In genomic region chr14:66758031-66758613, GRCh38 we compare ENCODE assay signal across 26 cellular contexts.
DNase-seq lines count a peak whose midpoint lies in the region; ATAC-seq, FAIRE-seq and TF ChIP-seq lines count a peak whose summit lies in the region.
"Had no signal": no experiment of that assay in that cellular context is flagged by ENCODE, and none has a peak within 500 bp of the region (broad histone marks: within the 10 kb centered on the region; RNA-seq: fewer than 3 reads in every experiment).

No MANE protein-coding gene starts in this region.

- peaks cover 15% of the 10 kb centered on the region for H3K4me1 ChIP-seq in HepG2 (ENCODE audit: insufficient read depth, low read length)
- H3K4me1 ChIP-seq: Peyer's patch, SJCRH30 had no signal

- no peak overlapping the region for H2AFZ ChIP-seq in HepG2 (ENCODE audit: low read length)

- H3K27ac ChIP-seq in brain microvascular endothelial cell (no peak overlapping the region), HepG2 (ENCODE audit: extremely low read length, insufficient read depth, low read length) (peak overlapping the region; percentile 31)
- H3K27ac ChIP-seq: cardiac muscle cell, epithelial cell of prostate, neutrophil, Peyer's patch, SJCRH30, thoracic aorta had no signal

- H3K27me3 Mint-ChIP-seq in Calu3 (ENCODE audit: unreplicated experiment): no peaks in the 10 kb centered on the region
- no peaks in the 10 kb centered on the region for H3K27me3 Mint-ChIP-seq in MCF 10A (ENCODE audit: insufficient read depth, unreplicated experiment)
- H3K27me3 Mint-ChIP-seq: activated naive CD4-positive, alpha-beta T cell treated with anti-CD3 and anti-CD28 coated beads, Interleukin-2, amount 10 ng/mL, durations not matched to agents 7 days and 5 days had no signal

- no peak for TF ChIP-seq EP300 in HepG2 (IDR thresholded peaks at IDR 0.05; ENCODE audit: low read depth in 2 of 2, low read length in 2 of 2)
- TF ChIP-seq EP300 in HepG2 (CRISPR knock-in tag; IDR thresholded peaks at IDR 0.05; ENCODE audit: borderline replicate concordance): no peak

- no peak overlapping the region for H3K4me3 ChIP-seq in brain microvascular endothelial cell (ENCODE audit: low read depth, low read length)
- H3K4me3 ChIP-seq in HepG2 (replicated peaks in 1 of 3; ENCODE audit: insufficient read depth in 1 of 3, low read depth in 2 of 3, low read length in 3 of 3): no peak overlapping the region
- H3K4me3 ChIP-seq: cardiac muscle cell, lung, Peyer's patch, SJCRH30, thoracic aorta had no signal

- FAIRE-seq in HepG2 (lab: Jason Lieb, UNC): no peak
- FAIRE-seq: keratinocyte had no signal

- POLR2A ChIA-PET in HepG2 (lab: Yijun Ruan, JAX) (no interaction called here), MCF 10A (lab: Yijun Ruan, JAX) (no interaction called here)

- H3K36me3 ChIP-seq in brain microvascular endothelial cell (replicated peaks) (no peaks in the 10 kb centered on the region), HepG2 (replicated peaks in 1 of 2; ENCODE audit: control insufficient read depth in 1 of 2, insufficient read depth in 2 of 2, low read length in 2 of 2) (no peaks in the 10 kb centered on the region)
- H3K36me3 ChIP-seq: cardiac muscle cell, neutrophil, Peyer's patch, SJCRH30, thoracic aorta had no signal

- no peak overlapping the region for H3K9ac ChIP-seq in HepG2 (ENCODE audit: insufficient read depth, low read depth, low read length)

- no peaks in the 10 kb centered on the region for H3K9me3 Mint-ChIP-seq in Calu3 (ENCODE audit: low read depth, unreplicated experiment)
- no peaks in the 10 kb centered on the region for H3K9me3 Mint-ChIP-seq in MCF 10A (ENCODE audit: unreplicated experiment)
- H3K9me3 Mint-ChIP-seq: activated naive CD4-positive, alpha-beta T cell treated with anti-CD3 and anti-CD28 coated beads, Interleukin-2, amount 10 ng/mL, durations not matched to agents 7 days and 5 days; activated T-cell treated with anti-CD3 and anti-CD28 coated beads, Interleukin-2, amount 50 U/mL, for 72 hours had no signal

- intact Hi-C loops in Calu3 (cut with micrococcal nuclease; ENCODE audit: unreplicated experiment): no loop called here
- intact Hi-C loops in HepG2 (cut with micrococcal nuclease; ENCODE audit: unreplicated experiment): no loop called here
- intact Hi-C loops in MCF 10A (cut with micrococcal nuclease): no loop called here

- TF ChIP-seq CTCF in Calu3 (IDR thresholded peaks at IDR 0.05; ENCODE audit: unreplicated experiment) (no peak), LNCAP (IDR thresholded peaks at IDR 0.05) (peak; percentile 17; the same call in 1 of the 2 replicates), brain microvascular endothelial cell (IDR thresholded peaks at IDR 0.05; ENCODE audit: low read depth, low read length, missing control alignments) (peak; percentile 10), HepG2 (CRISPR knock-in tag; IDR thresholded peaks at IDR 0.05) (no peak), GM13976 (IDR thresholded peaks at IDR 0.05; ENCODE audit: borderline replicate concordance, control extremely low read depth, extremely low read depth, insufficient read depth, missing control alignments) (no peak), MCF 10A (IDR thresholded peaks at IDR 0.05; ENCODE audit: unreplicated experiment) (no peak)

- H3K4me1 Mint-ChIP-seq in Calu3 (ENCODE audit: low read depth, unreplicated experiment): peaks cover 15% of the 10 kb centered on the region
- H3K4me1 Mint-ChIP-seq in MCF 10A (ENCODE audit: insufficient read depth, unreplicated experiment): no peaks in the 10 kb centered on the region
- H3K4me1 Mint-ChIP-seq: activated naive CD4-positive, alpha-beta T cell treated with anti-CD3 and anti-CD28 coated beads, Interleukin-2, amount 10 ng/mL, durations not matched to agents 7 days and 5 days had no signal

- peak overlapping the region; percentile 64 for H3K4me3 Mint-ChIP-seq in Calu3 (ENCODE audit: low read depth, unreplicated experiment)
- H3K4me3 Mint-ChIP-seq in MCF 10A (ENCODE audit: unreplicated experiment): no peak overlapping the region
- H3K4me3 Mint-ChIP-seq: activated naive CD4-positive, alpha-beta T cell treated with anti-CD3 and anti-CD28 coated beads, Interleukin-2, amount 10 ng/mL, durations not matched to agents 7 days and 5 days; activated T-cell treated with anti-CD3 and anti-CD28 coated beads, Interleukin-2, amount 50 U/mL, for 72 hours had no signal

- CTCF ChIA-PET in Calu3 (lab: Charles Lee): interaction anchor here (1.6 to 1.7 kb wide), 2 partner anchors 12 to 134 kb away, joined by 5 to 6 read pairs; no protein-coding TSS in a partner anchor
- CTCF ChIA-PET in HepG2 (lab: Yijun Ruan, JAX; ENCODE audit: low intra/inter-chr PET ratio, low total read pairs): no interaction called here
- CTCF ChIA-PET in MCF 10A (lab: Yijun Ruan, JAX): interaction anchor here (0.7 kb wide), 1 partner anchor 462 kb away, joined by 3 read pairs; no protein-coding TSS in a partner anchor

- peak overlapping the region; percentile 31; the same call in 1 of the 2 replicates for H3K4me2 ChIP-seq in HepG2 (ENCODE audit: low read depth, low read length)

- no peak for TF ChIP-seq POLR2A in HepG2 (IDR thresholded peaks at IDR 0.05; ENCODE audit: insufficient read depth in 1 of 2, low read depth in 2 of 2, low read length in 2 of 2)

- BruUV-seq in Calu3 (replicated peaks; lab: Mats Ljungman, UMichigan) (no TSS peak), HepG2 (replicated peaks; lab: Mats Ljungman, UMichigan) (no TSS peak), MCF 10A (replicated peaks; lab: Mats Ljungman, UMichigan) (no TSS peak)

- peak; percentile 90 for ATAC-seq in HepG2
- ATAC-seq: activated T-cell treated with anti-CD3 and anti-CD28 coated beads, Interleukin-2, amount 50 U/mL, for 72 hours had no signal

- H3K36me3 Mint-ChIP-seq in Calu3 (ENCODE audit: insufficient read depth, unreplicated experiment) (peaks cover 7% of the 10 kb centered on the region), MCF 10A (ENCODE audit: insufficient read depth, unreplicated experiment) (no peaks in the 10 kb centered on the region)
- H3K36me3 Mint-ChIP-seq: activated naive CD4-positive, alpha-beta T cell treated with anti-CD3 and anti-CD28 coated beads, Interleukin-2, amount 10 ng/mL, durations not matched to agents 7 days and 5 days had no signal

- no peaks in the 10 kb centered on the region for H3K27me3 ChIP-seq in brain microvascular endothelial cell (replicated peaks)
- no peaks in the 10 kb centered on the region for H3K27me3 ChIP-seq in HepG2 (ENCODE audit: control insufficient read depth in 1 of 2, insufficient read depth in 2 of 2, low read length in 2 of 2)
- H3K27me3 ChIP-seq: cardiac muscle cell, neutrophil, Peyer's patch, SJCRH30 had no signal

- 71% methylated on average over 6 of the region's 6 CpGs for WGBS in HepG2 (ENCODE audit: low lambda C conversion rate)

- in situ Hi-C loops in brain microvascular endothelial cell (cut with HindIII; ENCODE audit: low pct_ligation_motif_present, low sequenced_read_pairs): no loop called here
- in situ Hi-C loops in HepG2 (cut with HindIII; ENCODE audit: extremely low pct_ligation_motif_present, low pct_unique_long_range_greater_than_20kb): no loop called here
- in situ Hi-C loops in GM13976 (cut with MboI; ENCODE audit: low sequenced_read_pairs, unreplicated experiment): no loop called here

- TF ChIP-seq RAD21 in HepG2 (CRISPR knock-in tag; IDR thresholded peaks at IDR 0.05): no peak

- no peaks in the 10 kb centered on the region for H4K20me1 ChIP-seq in HepG2 (ENCODE audit: insufficient read depth, low read length)

- H3K79me2 ChIP-seq in HepG2 (ENCODE audit: insufficient read depth, low read length): no peaks in the 10 kb centered on the region

- DNase-seq in Calu3 (peak; percentile 29), brain microvascular endothelial cell (no peak), HepG2 (ENCODE audit: low spot score) (peak; percentile 50), GM13976 (ENCODE audit: low spot score) (no peak), MCF 10A (ENCODE audit: unreplicated experiment) (no peak), ecto neural progenitor cell (ENCODE audit: low spot score) (no peak), NCI-H446 treated with DMSO at 0.1 percent for 48 hours (lab: John Stamatoyannopoulos, UW) (no peak)
- DNase-seq: activated CD4-positive, alpha-beta T cell treated with anti-CD3 and anti-CD28 coated beads for 48 hours; activated naive CD4-positive, alpha-beta T cell treated with anti-CD3 and anti-CD28 coated beads, Interleukin-2, amount 10 ng/mL, durations not matched to agents 7 days and 5 days; activated T-cell treated with anti-CD3 and anti-CD28 coated beads, Interleukin-2, amount 50 U/mL, for 72 hours; dermis blood vessel endothelial cell; foreskin fibroblast; NCI-H187; NCI-H345; Peyer's patch; SJCRH30; stimulated activated CD4-positive, alpha-beta T cell treated with anti-CD3 and anti-CD28 coated beads, Interleukin-4, amount 100 ng/mL, for 1 hour; stimulated activated naive CD4-positive, alpha-beta T cell treated with Interleukin-2 at 50 U/mL for 16 hours; T-helper 1 cell had no signal

- H3K9me3 ChIP-seq in HepG2 (ENCODE audit: low read length): no peaks in the 10 kb centered on the region
- H3K9me3 ChIP-seq: neutrophil, Peyer's patch, SJCRH30, thoracic aorta had no signal

- peak overlapping the region; percentile 88 for H3K27ac Mint-ChIP-seq in Calu3 (ENCODE audit: unreplicated experiment)
- H3K27ac Mint-ChIP-seq in MCF 10A (ENCODE audit: low read depth, unreplicated experiment): no peak overlapping the region
- H3K27ac Mint-ChIP-seq: activated naive CD4-positive, alpha-beta T cell treated with anti-CD3 and anti-CD28 coated beads, Interleukin-2, amount 10 ng/mL, durations not matched to agents 7 days and 5 days; activated T-cell treated with anti-CD3 and anti-CD28 coated beads, Interleukin-2, amount 50 U/mL, for 72 hours had no signal

TF ChIP-seq in HepG2, 621 proteins besides CTCF, POLR2A, EP300 and RAD21 (continues in another document):
- TF ChIP-seq FOXP4 (CRISPR knock-in tag; IDR thresholded peaks at IDR 0.05) (no peak), GABPB1 (CRISPR knock-in tag; IDR thresholded peaks at IDR 0.05) (peak; percentile 30; the same call in 1 of the 2 replicates)

Comparison
In these comparisons a context has a peak if more than half of its experiments do, and no peak if none do; other contexts are left out.
1. DNase-seq: peak in Calu3 (single experiment) and HepG2 (single experiment); none in brain microvascular endothelial cell (single experiment), GM13976 (single experiment), MCF 10A (single experiment), ecto neural progenitor cell (single experiment) and NCI-H446 treated with DMSO at 0.1 percent for 48 hours (single experiment).
2. CTCF ChIP-seq: peak in LNCAP (single experiment) and brain microvascular endothelial cell (single experiment); none in Calu3 (single experiment), HepG2 (single experiment), GM13976 (single experiment) and MCF 10A (single experiment).